15 cellular contexts compared by ENCODE assay signal in genomic region chr12:125015680-125016310, GRCh38. TPM values are rescaled to one million over a fixed set of nuclear protein-coding genes. Genes with fewer than 3 reads are reported as not detected.
DNase-seq lines count a peak whose midpoint lies in the region; ATAC-seq and TF ChIP-seq lines count a peak whose summit lies in the region.
"Had no signal": no experiment of that assay in that cellular context is flagged by ENCODE, and none has a peak within 500 bp of the region (broad histone marks: within the 10 kb centered on the region; RNA-seq: fewer than 3 reads in every experiment).

No MANE protein-coding gene starts in this region.

- H3K4me1 Mint-ChIP-seq in chondrocyte (ENCODE audit: low read depth) = no peaks in the 10 kb centered on the region

- no peak overlapping the region for H2AFZ ChIP-seq in HCT116 (ENCODE audit: low read depth, low read length, poor library complexity, severe bottlenecking)

- intact Hi-C loops in HCT116 (cut with micrococcal nuclease) = no loop called here

- H3K4me2 ChIP-seq in HCT116 (ENCODE audit: low read length) = no peak overlapping the region

- no peaks in the 10 kb centered on the region for H3K9me3 ChIP-seq in HCT116 (ENCODE audit: control insufficient read depth in 1 of 2, insufficient read depth in 1 of 2, low read depth in 1 of 2, low read length in 2 of 2)
- H3K9me3 ChIP-seq: psoas muscle, suprapubic skin had no signal

- ATAC-seq in HCT116 = no peak
- ATAC-seq in GM21526 (IDR thresholded peaks at IDR 0.05; ENCODE audit: low FRiP score, unreplicated experiment) = no peak
- ATAC-seq: Panc1, psoas muscle had no signal

- no peak for DNase-seq in HCT116 (ENCODE audit: low read depth, low spot score)
- DNase-seq in NCI-H2107 treated with DMSO at 0.1 percent for 48 hours (lab: John Stamatoyannopoulos, UW; ENCODE audit: unreplicated experiment) = peak; percentile 93
- DNase-seq in chondrocyte (ENCODE audit: low spot score) = peak; percentile 51
- DNase-seq in pons (ENCODE audit: low spot score) = peak; percentile 84
- no peak for DNase-seq in activated effector memory CD4-positive, alpha-beta T cell treated with anti-CD3 and anti-CD28 coated beads, Interleukin-2, amount 50 U/mL, for 16 hours
- no peak for DNase-seq in HCEC 1CT
- no peak for DNase-seq in KG1 (lab: John Stamatoyannopoulos, UW)
- DNase-seq: activated naive CD4-positive, alpha-beta T cell; EL; HFFc6; psoas muscle had no signal

- POLR2A ChIA-PET in HCT116 (lab: Charles Lee) = no interaction called here

- CTCF ChIA-PET in HCT116 (lab: Charles Lee) = no interaction called here

- H3K4me3 Mint-ChIP-seq in chondrocyte (ENCODE audit: unreplicated experiment) = no peak overlapping the region
- H3K4me3 Mint-ChIP-seq: HFFc6 had no signal

- H3K36me3 ChIP-seq in HCT116 (ENCODE audit: control insufficient read depth in 1 of 2, insufficient read depth in 2 of 2, low read length in 2 of 2) = peaks cover 13 to 31% of the 10 kb centered on the region in 2 experiments; a peak in 3 of 4 replicates
- H3K36me3 ChIP-seq: cardiac muscle cell had no signal

- no peaks in the 10 kb centered on the region for H3K27me3 Mint-ChIP-seq in chondrocyte (ENCODE audit: low read depth)

- no peaks in the 10 kb centered on the region for H3K9me3 Mint-ChIP-seq in chondrocyte (ENCODE audit: low read depth)
- H3K9me3 Mint-ChIP-seq: HFFc6 had no signal

- TF ChIP-seq POLR2A in HCT116 (IDR thresholded peaks at IDR 0.05; ENCODE audit: borderline replicate concordance, extremely low read depth, insufficient read depth, insufficient read length) = no peak

- no peak for TF ChIP-seq RAD21 in HCT116 (IDR thresholded peaks at IDR 0.05; ENCODE audit: low read depth)

- RAD21 ChIA-PET in HCT116 (lab: Charles Lee; ENCODE audit: low non-redundant PET in 1 of 2, low total read pairs in 2 of 2, uncharacterized antibody in 2 of 2, unreplicated experiment in 2 of 2) = no interaction called here

- TF ChIP-seq CTCF in HCT116 (IDR thresholded peaks at IDR 0.05 in 2 of 3, conservative IDR thresholded peaks at IDR 0.05 in 1 of 3; ENCODE audit: borderline replicate concordance in 1 of 3, insufficient read depth in 1 of 3, low read depth in 2 of 3, low read length in 2 of 3) = no peak
- no peak for TF ChIP-seq CTCF in chondrocyte (IDR thresholded peaks at IDR 0.05)

- H3K4me3 ChIP-seq in HCT116 (replicated peaks in 1 of 2; ENCODE audit: low read depth in 1 of 2, low read length in 2 of 2) = no peak overlapping the region
- H3K4me3 ChIP-seq: cardiac muscle cell, psoas muscle, suprapubic skin had no signal

- no peak overlapping the region for H3K9ac ChIP-seq in HCT116 (ENCODE audit: low read length)

- H3K9me2 ChIP-seq in HCT116 (ENCODE audit: insufficient read depth) = no peaks in the 10 kb centered on the region

- H3K79me2 ChIP-seq in HCT116 (ENCODE audit: insufficient read depth, low read length) = peaks cover 7% of the 10 kb centered on the region; the same call in 1 of the 2 replicates

- H3K27ac Mint-ChIP-seq in chondrocyte (ENCODE audit: unreplicated experiment) = no peak overlapping the region
- H3K27ac Mint-ChIP-seq: HFFc6 had no signal

- H3K36me3 Mint-ChIP-seq in chondrocyte (ENCODE audit: low read depth) = peaks cover 11% of the 10 kb centered on the region

- no peak overlapping the region for H3K27ac ChIP-seq in HCT116 (ENCODE audit: low read depth, low read length)
- H3K27ac ChIP-seq: cardiac muscle cell, psoas muscle, suprapubic skin had no signal

- H3K4me1 ChIP-seq in HCT116 (ENCODE audit: control insufficient read depth in 1 of 2, insufficient read depth in 2 of 2, low read length in 2 of 2) = no peaks in the 10 kb centered on the region
- H3K4me1 ChIP-seq: psoas muscle, suprapubic skin had no signal

- H3K27me3 ChIP-seq in HCT116 (ENCODE audit: insufficient read depth, low read length) = no peaks in the 10 kb centered on the region
- H3K27me3 ChIP-seq: cardiac muscle cell, suprapubic skin had no signal

- BruUV-seq in HCT116 (replicated peaks; lab: Mats Ljungman, UMichigan) = TSS peak; percentile 13

- H4K20me1 ChIP-seq in HCT116 (ENCODE audit: insufficient read depth) = no peaks in the 10 kb centered on the region

TF ChIP-seq in HCT116, 20 proteins besides CTCF, POLR2A, EP300 and RAD21:
- TF ChIP-seq POLR2AphosphoS5 (IDR thresholded peaks at IDR 0.05; ENCODE audit: low read depth, low read length) = no peak
- TF ChIP-seq ELF1 (IDR thresholded peaks at IDR 0.05; ENCODE audit: borderline replicate concordance, low read depth) = no peak
- no peak for TF ChIP-seq EZH2 (IDR thresholded peaks at IDR 0.05)
- no peak for TF ChIP-seq ZNF274 (IDR thresholded peaks at IDR 0.05; ENCODE audit: low read depth, low read length)
- TF ChIP-seq REST (IDR thresholded peaks at IDR 0.05; ENCODE audit: low read depth) = no peak
- no peak for TF ChIP-seq TCF7L2 (IDR thresholded peaks at IDR 0.05; ENCODE audit: borderline replicate concordance, extremely low read depth, insufficient read depth, insufficient read length)
- no peak for TF ChIP-seq FOSL1 (IDR thresholded peaks at IDR 0.05; ENCODE audit: low read depth)

RNA-seq across cellular contexts. Expression of gene BRI3BP, which starts 22.4 kb away (rescaled TPM):
- 40.1 TPM for total RNA-seq in HCT116 (2021; ENCODE audit: unreplicated experiment)
- 12.1 and 15.6 TPM in 2 replicates for polyA plus RNA-seq in HCT116 (2012)
- total RNA-seq in chondrocyte = 6.8 to 11.8 TPM (median 7.1 TPM) in 3 replicates

RNA-seq across cellular contexts. Expression of gene DHX37, which starts 26.9 kb away (rescaled TPM):
- 42.6 TPM for total RNA-seq in HCT116 (2021; ENCODE audit: unreplicated experiment)
- polyA plus RNA-seq in HCT116 (2012) = 18.7 and 21.0 TPM in 2 replicates
- 11.8 to 15.3 TPM (median 14.0 TPM) in 3 replicates for total RNA-seq in chondrocyte

RNA-seq across cellular contexts. Expression of gene AACS, which starts 49.4 kb away (rescaled TPM):
- 16.0 TPM for total RNA-seq in HCT116 (2021; ENCODE audit: unreplicated experiment)
- 12.5 and 13.0 TPM in 2 replicates for polyA plus RNA-seq in HCT116 (2012)
- 22.6 to 27.6 TPM (median 23.7 TPM) in 3 replicates for total RNA-seq in chondrocyte

Comparison
In these comparisons a context has a peak if more than half of its experiments do, and no peak if none do; other contexts are left out.
1. DNase-seq: peak in NCI-H2107 treated with DMSO at 0.1 percent for 48 hours (single experiment), chondrocyte (single experiment) and pons (single experiment); none in HCT116 (single experiment), activated effector memory CD4-positive, alpha-beta T cell treated with anti-CD3 and anti-CD28 coated beads, Interleukin-2, amount 50 U/mL, for 16 hours (single experiment), HCEC 1CT (single experiment) and KG1 (single experiment).